34 cellular contexts compared by ENCODE assay signal in the genomic region with DNA sequence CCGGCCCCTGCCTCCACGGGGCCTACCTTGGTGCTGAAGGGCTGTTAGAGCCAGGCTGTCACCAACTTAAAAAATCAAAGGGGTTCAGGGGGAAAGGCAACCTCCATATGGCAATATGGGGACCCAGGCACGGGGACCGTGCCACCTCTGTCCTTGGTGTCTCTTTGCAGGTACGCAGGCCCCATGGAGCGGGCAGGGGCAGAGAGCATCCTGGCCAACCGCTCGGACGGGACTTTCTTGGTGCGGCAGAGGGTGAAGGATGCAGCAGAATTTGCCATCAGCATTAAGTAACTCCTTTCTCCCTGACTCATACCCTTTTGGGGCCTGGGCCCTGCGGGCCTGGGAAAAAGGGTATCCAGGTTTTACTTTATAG. TPM values are rescaled to one million over a fixed set of nuclear protein-coding genes. Genes with fewer than 3 reads are reported as not detected.
"Had no signal": no experiment of that assay in that cellular context is flagged by ENCODE, and none has a peak within 500 bp of the region (broad histone marks: within the 10 kb centered on the region; RNA-seq: fewer than 3 reads in every experiment).

No MANE protein-coding gene starts in this region.

- H3K4me3 ChIP-seq: coronary artery, esophagus muscularis mucosa, gastrocnemius medialis, heart left ventricle had no signal

- DNase-seq: activated B cell treated with CpG ODN at 0.5 μM for 24 hours; activated CD4-positive, alpha-beta T cell treated with anti-CD3 and anti-CD28 coated beads for 48 hours; activated CD4-positive, alpha-beta T cell treated with anti-CD3 and anti-CD28 coated beads, Interleukin-2, amount 50 U/mL, for 1 hour; activated CD4-positive, alpha-beta T cell treated with anti-CD3 and anti-CD28 coated beads, Interleukin-2, amount 50 U/mL, for 48 hours; activated CD8-positive, alpha-beta memory T cell treated with anti-CD3 and anti-CD28 coated beads for 24 hours; activated CD8-positive, alpha-beta T cell treated with anti-CD3 and anti-CD28 coated beads for 36 hours; activated effector memory CD4-positive, alpha-beta T cell treated with Interleukin-2 at 50 U/mL for 16 hours; activated naive CD4-positive, alpha-beta T cell treated with anti-CD3 and anti-CD28 coated beads for 36 hours; activated naive CD8-positive, alpha-beta T cell treated with anti-CD3 and anti-CD28 coated beads for 36 hours; activated T-cell treated with anti-CD3 and anti-CD28 coated beads, Interleukin-2, amount 50 U/mL, for 4 hours; amniotic stem cell; anterior cingulate cortex; brain microvascular endothelial cell; caudate nucleus; cerebellar nuclear complex; dermis blood vessel endothelial cell; effector CD4-positive, alpha-beta T cell; effector memory CD8-positive, alpha-beta T cell; erythroblast; foreskin keratinocyte; gastrocnemius medialis; glutamatergic neuron; heart left ventricle; T-helper 1 cell; T-helper 17 cell; T1000; WERI-Rb-1 had no signal

- H3K36me3 ChIP-seq: brain microvascular endothelial cell, esophagus muscularis mucosa, gastrocnemius medialis, WERI-Rb-1 had no signal

- H3K27me3 ChIP-seq: brain microvascular endothelial cell, foreskin keratinocyte, gastrocnemius medialis had no signal

- ATAC-seq: activated CD4-positive, CD25-positive, alpha-beta regulatory T cell treated with anti-CD3 and anti-CD28 coated beads, Interleukin-2, amount 50 U/mL, for 24 hours; activated CD8-positive, alpha-beta T cell treated with anti-CD3 and anti-CD28 coated beads for 36 hours; activated T-cell treated with anti-CD3 and anti-CD28 coated beads, Interleukin-2, amount 50 U/mL, for 4 hours; activated T-helper 17 cell treated with anti-CD3 and anti-CD28 coated beads, Interleukin-2, amount 50 U/mL, for 72 hours; effector memory CD8-positive, alpha-beta T cell; foreskin keratinocyte; gastrocnemius medialis; heart left ventricle; T-helper 17 cell had no signal

- H3K27me3 Mint-ChIP-seq: activated B cell treated with CpG ODN at 0.5 μM for 24 hours; activated CD8-positive, alpha-beta T cell treated with anti-CD3 and anti-CD28 coated beads for 36 hours; activated naive CD4-positive, alpha-beta T cell treated with anti-CD3 and anti-CD28 coated beads, Interleukin-2, amount 50 U/mL, for 24 hours; activated naive CD8-positive, alpha-beta T cell treated with anti-CD3 and anti-CD28 coated beads for 36 hours; activated T-helper 17 cell treated with anti-CD3 and anti-CD28 coated beads, Interleukin-2, amount 50 U/mL, for 72 hours; effector memory CD8-positive, alpha-beta T cell; T-helper 17 cell had no signal

- H3K9me3 Mint-ChIP-seq: activated B cell treated with CpG ODN at 0.5 μM for 24 hours; activated CD8-positive, alpha-beta T cell treated with anti-CD3 and anti-CD28 coated beads for 36 hours; activated naive CD4-positive, alpha-beta T cell treated with anti-CD3 and anti-CD28 coated beads for 36 hours; activated naive CD4-positive, alpha-beta T cell treated with anti-CD3 and anti-CD28 coated beads, Interleukin-2, amount 50 U/mL, for 24 hours; activated naive CD8-positive, alpha-beta T cell treated with anti-CD3 and anti-CD28 coated beads for 36 hours; activated T-cell treated with anti-CD3 and anti-CD28 coated beads, Interleukin-2, amount 50 U/mL, for 4 hours; activated T-helper 17 cell treated with anti-CD3 and anti-CD28 coated beads, Interleukin-2, amount 50 U/mL, for 72 hours; effector memory CD8-positive, alpha-beta T cell; T-helper 2 cell treated with Interferon-gamma antibody and Interleukin-4, amounts not matched to agents 5 μg/mL and 100 μg/mL, for 36 hours had no signal

- H3K4me3 Mint-ChIP-seq: activated B cell treated with CpG ODN at 0.5 μM for 24 hours; activated CD8-positive, alpha-beta T cell treated with anti-CD3 and anti-CD28 coated beads for 36 hours; activated naive CD4-positive, alpha-beta T cell treated with anti-CD3 and anti-CD28 coated beads for 36 hours; activated naive CD4-positive, alpha-beta T cell treated with anti-CD3 and anti-CD28 coated beads, Interleukin-2, amount 50 U/mL, for 24 hours; activated naive CD8-positive, alpha-beta T cell treated with anti-CD3 and anti-CD28 coated beads for 36 hours; activated T-cell treated with anti-CD3 and anti-CD28 coated beads, Interleukin-2, amount 50 U/mL, for 4 hours; activated T-helper 17 cell treated with anti-CD3 and anti-CD28 coated beads, Interleukin-2, amount 50 U/mL, for 72 hours; effector memory CD8-positive, alpha-beta T cell; T-helper 17 cell; T-helper 2 cell treated with Interferon-gamma antibody and Interleukin-4, amounts not matched to agents 5 μg/mL and 100 μg/mL, for 36 hours had no signal

- H3K27ac ChIP-seq: brain microvascular endothelial cell, coronary artery, esophagus muscularis mucosa, foreskin keratinocyte, gastrocnemius medialis, heart left ventricle, WERI-Rb-1 had no signal

- H3K4me1 Mint-ChIP-seq: activated B cell treated with CpG ODN at 0.5 μM for 24 hours; activated T-helper 17 cell treated with anti-CD3 and anti-CD28 coated beads, Interleukin-2, amount 50 U/mL, for 72 hours had no signal

- H3K4me1 ChIP-seq: esophagus muscularis mucosa, foreskin keratinocyte, gastrocnemius medialis had no signal

- H3K9me3 ChIP-seq: esophagus muscularis mucosa, gastrocnemius medialis, heart left ventricle had no signal

- H3K27ac Mint-ChIP-seq: activated B cell treated with CpG ODN at 0.5 μM for 24 hours; activated CD8-positive, alpha-beta T cell treated with anti-CD3 and anti-CD28 coated beads for 36 hours; activated naive CD4-positive, alpha-beta T cell treated with anti-CD3 and anti-CD28 coated beads for 36 hours; activated naive CD4-positive, alpha-beta T cell treated with anti-CD3 and anti-CD28 coated beads, Interleukin-2, amount 50 U/mL, for 24 hours; activated naive CD8-positive, alpha-beta T cell treated with anti-CD3 and anti-CD28 coated beads for 36 hours; activated T-helper 17 cell treated with anti-CD3 and anti-CD28 coated beads, Interleukin-2, amount 50 U/mL, for 72 hours; effector memory CD8-positive, alpha-beta T cell; T-helper 17 cell; T-helper 2 cell treated with Interferon-gamma antibody and Interleukin-4, amounts not matched to agents 5 μg/mL and 100 μg/mL, for 36 hours had no signal

RNA-seq across cellular contexts. Expression of gene ADGRE1, which starts 39.6 kb away (rescaled TPM):
- total RNA-seq: astrocyte, dermis blood vessel endothelial cell, foreskin keratinocyte had no signal
- polyA plus RNA-seq: foreskin keratinocyte had no signal
